8 cellular contexts compared by ENCODE assay signal in genomic region chr9:128947423-128948310, GRCh38. TPM values are rescaled to one million over a fixed set of nuclear protein-coding genes. Genes with fewer than 3 reads are reported as not detected.
A peak's percentile ranks its signal among the peaks of the same experiment; 100 is the strongest.
DNase-seq lines count a peak whose midpoint lies in the region; ATAC-seq and TF ChIP-seq lines count a peak whose summit lies in the region.

TSS of gene DOLK (minus strand) at chr9:128947603. CDS start at chr9:128947303, 300 bp downstream.
TSS of gene NUP188 (plus strand) at chr9:128947699. CDS start at chr9:128947720, 21 bp downstream.

- H3K79me2 ChIP-seq in GM23248 (ENCODE audit: insufficient read depth): peaks cover 61% of the 10 kb centered on the region

- H3K36me3 ChIP-seq in GM23248 (ENCODE audit: low read depth): peaks cover 4% of the 10 kb centered on the region; the same call in 1 of the 2 replicates

- H3K4me3 Mint-ChIP-seq in activated T-helper 17 cell treated with anti-CD3 and anti-CD28 coated beads, Interleukin-2, amount 50 U/mL, for 72 hours: peak within 1 kb of the TSS; percentile 99
- H3K4me3 Mint-ChIP-seq in natural killer cell: peak within 1 kb of the TSS; percentile 95

- H3K27me3 ChIP-seq in GM23248 (replicated peaks; ENCODE audit: insufficient read depth): no peaks in the 10 kb centered on the region

- no peaks in the 10 kb centered on the region for H3K27me3 Mint-ChIP-seq in activated T-helper 17 cell treated with anti-CD3 and anti-CD28 coated beads, Interleukin-2, amount 50 U/mL, for 72 hours
- H3K27me3 Mint-ChIP-seq in natural killer cell (ENCODE audit: low read depth in 2 of 2): no peaks in the 10 kb centered on the region

- peaks cover 56% of the 10 kb centered on the region for H3K36me3 Mint-ChIP-seq in activated T-helper 17 cell treated with anti-CD3 and anti-CD28 coated beads, Interleukin-2, amount 50 U/mL, for 72 hours (ENCODE audit: low read depth)
- no peaks in the 10 kb centered on the region for H3K36me3 Mint-ChIP-seq in natural killer cell

- H3K4me2 ChIP-seq in GM23248 (ENCODE audit: unreplicated experiment): peak within 1 kb of the TSS; percentile 100

- peak within 1 kb of the TSS; percentile 98 for H3K4me3 ChIP-seq in GM23248
- H3K4me3 ChIP-seq in fibroblast of mammary gland (ENCODE audit: control insufficient read depth, low read depth, low read length): peak within 1 kb of the TSS; percentile 95

- WGBS in GM23248 (ENCODE audit: low coverage in 1 of 2, low lambda C conversion rate in 2 of 2, missing lambda C conversion rate in 2 of 2), 2 experiments: 2% methylated on average over 82 to 83 of the region's 95 CpGs

- CTCF ChIA-PET in RWPE1 (lab: Yijun Ruan, JAX): interaction anchor here (1.0 kb wide), 1 partner anchor 46 kb away, joined by 3 read pairs; no protein-coding TSS in a partner anchor

- H3K27ac ChIP-seq in GM23248 (peak within 1 kb of the TSS; percentile 94), RWPE1 (peak within 1 kb of the TSS; percentile 93)

- peak within 1 kb of the TSS; percentile 99 for H3K27ac Mint-ChIP-seq in activated T-helper 17 cell treated with anti-CD3 and anti-CD28 coated beads, Interleukin-2, amount 50 U/mL, for 72 hours
- peak within 1 kb of the TSS; percentile 86 to 96 for H3K27ac Mint-ChIP-seq in natural killer cell

- peaks cover 17% of the 10 kb centered on the region for H3K4me1 Mint-ChIP-seq in activated T-helper 17 cell treated with anti-CD3 and anti-CD28 coated beads, Interleukin-2, amount 50 U/mL, for 72 hours
- peaks cover 29% of the 10 kb centered on the region in 2 donors for H3K4me1 Mint-ChIP-seq in natural killer cell

- in situ Hi-C loops in GM23248 (cut with MboI): no loop called here

- TF ChIP-seq CTCF in RWPE1 (conservative IDR thresholded peaks at IDR 0.05; ENCODE audit: low read depth) (no peak), fibroblast of mammary gland (conservative IDR thresholded peaks at IDR 0.05; ENCODE audit: control insufficient read depth, insufficient read depth, low read depth, low read length) (no peak), natural killer cell (IDR thresholded peaks at IDR 0.05) (no peak)

- peak within 1 kb of the TSS; percentile 90 for H2AFZ ChIP-seq in GM23248

- peak; percentile 85 for ATAC-seq in activated T-helper 17 cell treated with anti-CD3 and anti-CD28 coated beads, Interleukin-2, amount 50 U/mL, for 72 hours (replicated peaks)
- ATAC-seq in natural killer cell: peak; percentile 85 to 97 (median 92)

- H3K9me3 ChIP-seq in GM23248 (ENCODE audit: low read depth): no peaks in the 10 kb centered on the region

- POLR2A ChIA-PET in RWPE1 (lab: Yijun Ruan, JAX; ENCODE audit: low non-redundant PET): interaction anchor here (0.6 to 1.3 kb wide), 3 partner anchors 11 to 136 kb away, joined by 7 to 8 read pairs (median 7); no protein-coding TSS in a partner anchor

- DNase-seq in Daoy (ENCODE audit: low read depth): peak; percentile 98
- peak; percentile 98 for DNase-seq in GM23248
- DNase-seq in Kasumi-1 (lab: John Stamatoyannopoulos, UW): peak; percentile 74 to 79
- peak; percentile 100 for DNase-seq in RWPE1 (ENCODE audit: low spot score)
- peak; percentile 89 for DNase-seq in fibroblast of mammary gland (ENCODE audit: low read depth)
- DNase-seq in natural killer cell: peak; percentile 100
- peak; percentile 93 to 99 (median 98) for DNase-seq in stimulated activated naive CD4-positive, alpha-beta T cell (lab: John Stamatoyannopoulos, UW)

- H3K9ac ChIP-seq in GM23248: peak within 1 kb of the TSS; percentile 93

- 0 out of 2 replicates have a peak, but pooled peaks cover 6% of the 10 kb centered on the region for H3K4me1 ChIP-seq in GM23248 (ENCODE audit: insufficient read depth)

- H3K9me2 ChIP-seq in GM23248 (ENCODE audit: insufficient read depth): no peaks in the 10 kb centered on the region

- no peaks in the 10 kb centered on the region for H3K9me3 Mint-ChIP-seq in activated T-helper 17 cell treated with anti-CD3 and anti-CD28 coated beads, Interleukin-2, amount 50 U/mL, for 72 hours
- no peaks in the 10 kb centered on the region for H3K9me3 Mint-ChIP-seq in natural killer cell

- H4K20me1 ChIP-seq in GM23248 (ENCODE audit: insufficient read depth): no peaks in the 10 kb centered on the region

- intact Hi-C loops in natural killer cell (cut with micrococcal nuclease): loop anchor here (1.0 to 5.0 kb wide), 2 partner anchors 65 to 85 kb away; partner anchors contain the start of gene LRRC8A

- H3F3A ChIP-seq in GM23248 (ENCODE audit: insufficient read depth): no peaks in the 10 kb centered on the region; the same call in 1 of the 2 replicates

RNA-seq across cellular contexts. Expression of gene DOLK, which starts in this region (rescaled TPM):
- total RNA-seq in Daoy (2014; rRNA removed; shearing (Covaris generic)): 16.3 and 17.1 TPM in 2 replicates
- 31.1 and 36.1 TPM in 2 replicates for total RNA-seq in GM23248 (2014; rRNA removed; shearing (Covaris generic))
- 29.6 and 31.7 TPM in 2 replicates for polyA plus RNA-seq in GM23248 (2016; fragmentation: Nextera tagmentation; extraction: Ambion mirVana)
- total RNA-seq in activated T-helper 17 cell treated with anti-CD3 and anti-CD28 coated beads, Interleukin-2, amount 50 U/mL, for 72 hours: 1 to 10 TPM; 5.3 to 8.5 TPM
- total RNA-seq in natural killer cell: 1 to 10 TPM; 4.8 to 8.9 (median 6.7) TPM

RNA-seq across cellular contexts. Expression of gene NUP188, which starts in this region (rescaled TPM):
- total RNA-seq in Daoy (2014; rRNA removed; shearing (Covaris generic)): 73.7 and 75.5 TPM in 2 replicates
- total RNA-seq in GM23248 (2014; rRNA removed; shearing (Covaris generic)): 45.9 and 57.0 TPM in 2 replicates
- polyA plus RNA-seq in GM23248 (2016; fragmentation: Nextera tagmentation; extraction: Ambion mirVana): 24.9 and 25.7 TPM in 2 replicates
- total RNA-seq in activated T-helper 17 cell treated with anti-CD3 and anti-CD28 coated beads, Interleukin-2, amount 50 U/mL, for 72 hours: 100 to 1,000 TPM; 110 to 115 TPM
- total RNA-seq in natural killer cell: 10 to 100 TPM; 53.9 to 66.4 (median 58.3) TPM

Comparison
In these comparisons a context has a peak if more than half of its experiments do, and no peak if none do; other contexts are left out.
1. Peak in every context shown above with its lines: DNase-seq, ATAC-seq, H3K4me3 ChIP-seq and H3K27ac ChIP-seq.